In genomic region chr3:193095366-193095765, GRCh38 we compare ENCODE assay signal across 22 cellular contexts.
A peak's percentile ranks its signal among the peaks of the same experiment; 100 is the strongest.
DNase-seq lines count a peak whose midpoint lies in the region; ATAC-seq, FAIRE-seq and TF ChIP-seq lines count a peak whose summit lies in the region.
"Had no signal": no experiment of that assay in that cellular context is flagged by ENCODE, and none has a peak within 500 bp of the region (broad histone marks: within the 10 kb centered on the region; RNA-seq: fewer than 3 reads in every experiment).

No MANE protein-coding gene starts in this region.

- H3K4me1 ChIP-seq in pancreas (no peaks in the 10 kb centered on the region), prostate gland (replicated peaks) (no peaks in the 10 kb centered on the region)
- H3K4me1 ChIP-seq: colonic mucosa, left lung had no signal

- H3K27ac ChIP-seq in pancreas (no peak overlapping the region), prostate gland (no peak overlapping the region)
- H3K27ac ChIP-seq: colonic mucosa, left lung, neutrophil had no signal

- H3K4me1 Mint-ChIP-seq in activated T-helper 17 cell treated with anti-CD3 and anti-CD28 coated beads, Interleukin-2, amount 50 U/mL, for 72 hours: no peaks in the 10 kb centered on the region
- H3K4me1 Mint-ChIP-seq: stimulated activated effector memory CD8-positive, alpha-beta T cell treated with anti-CD3 and anti-CD28 coated beads, Interleukin-12 subunit alpha, Interleukin-12 subunit beta, amount 100 ng/mL, for 72 hours had no signal

- H3K36me3 Mint-ChIP-seq in activated T-helper 17 cell treated with anti-CD3 and anti-CD28 coated beads, Interleukin-2, amount 50 U/mL, for 72 hours (ENCODE audit: low read depth): no peaks in the 10 kb centered on the region
- H3K36me3 Mint-ChIP-seq: activated CD4-positive, alpha-beta memory T cell treated with anti-CD3 and anti-CD28 coated beads for 36 hours; stimulated activated effector memory CD8-positive, alpha-beta T cell treated with anti-CD3 and anti-CD28 coated beads, Interleukin-12 subunit alpha, Interleukin-12 subunit beta, amount 100 ng/mL, for 72 hours; type B pancreatic cell had no signal

- no peak for TF ChIP-seq POLR2A in prostate gland (IDR thresholded peaks at IDR 0.05)

- H3K4me3 ChIP-seq in astrocyte of the spinal cord (ENCODE audit: low read depth, low read length) (no peak overlapping the region), pancreas (no peak overlapping the region), prostate gland (no peak overlapping the region)
- H3K4me3 ChIP-seq: colonic mucosa, left lung had no signal

- intact Hi-C loops in pancreas (cut with DNase I) (no loop called here), prostate gland (cut with DNase I) (no loop called here)

- H3K27me3 ChIP-seq in pancreas (no peaks in the 10 kb centered on the region), prostate gland (replicated peaks; ENCODE audit: insufficient read depth) (no peaks in the 10 kb centered on the region)
- H3K27me3 ChIP-seq: colonic mucosa, left lung, neutrophil had no signal

- no peak overlapping the region for H3K4me3 Mint-ChIP-seq in activated T-helper 17 cell treated with anti-CD3 and anti-CD28 coated beads, Interleukin-2, amount 50 U/mL, for 72 hours
- H3K4me3 Mint-ChIP-seq: activated CD4-positive, alpha-beta memory T cell treated with anti-CD3 and anti-CD28 coated beads for 36 hours; activated naive CD4-positive, alpha-beta T cell treated with anti-CD3 and anti-CD28 coated beads for 36 hours; stimulated activated effector memory CD8-positive, alpha-beta T cell treated with anti-CD3 and anti-CD28 coated beads, Interleukin-12 subunit alpha, Interleukin-12 subunit beta, amount 100 ng/mL, for 72 hours; type B pancreatic cell had no signal

- ATAC-seq in pancreas (peak in 3 of 4 donors; percentile 48 to 80 (median 70)), GM21576 (IDR thresholded peaks at IDR 0.05; ENCODE audit: unreplicated experiment) (no peak)
- no peak for ATAC-seq in activated T-helper 17 cell treated with anti-CD3 and anti-CD28 coated beads, Interleukin-2, amount 50 U/mL, for 72 hours (replicated peaks)
- ATAC-seq: left lung; right cardiac atrium; stimulated activated effector memory CD8-positive, alpha-beta T cell treated with anti-CD3 and anti-CD28 coated beads, Interleukin-12 subunit alpha, Interleukin-12 subunit beta, amount 100 ng/mL, for 72 hours had no signal

- WGBS in pancreas, 2 donors: 43 to 53% methylated on average over 4 of the region's 4 CpGs
- WGBS in prostate gland: 44% methylated on average over 4 of the region's 4 CpGs

- peak; percentile 7 for DNase-seq in EH (ENCODE audit: low read depth)
- DNase-seq in NCI-H1105 treated with DMSO at 0.1 percent for 48 hours (lab: John Stamatoyannopoulos, UW): peak; percentile 98
- DNase-seq in astrocyte of the spinal cord (ENCODE audit: low read depth, low spot score): peak; percentile 75
- DNase-seq in pancreas: peak in 4 of 6 donors; percentile 5 to 42 (median 28)
- no peak for DNase-seq in prostate gland (ENCODE audit: low spot score)
- DNase-seq in effector CD4-positive, alpha-beta T cell: no peak
- DNase-seq: activated CD4-positive, alpha-beta memory T cell treated with anti-CD3 and anti-CD28 coated beads for 36 hours; activated naive CD4-positive, alpha-beta T cell treated with anti-CD3 and anti-CD28 coated beads for 36 hours; aorta; colonic mucosa; foreskin melanocyte; KG1; left lung; NCI-H510A; SHP77 treated with DMSO at 0.1 percent for 48 hours; stimulated activated CD4-positive, alpha-beta T cell treated with anti-CD3 and anti-CD28 coated beads, Interleukin-15, amount 100 ng/mL, for 24 hours had no signal

- H3K9me3 Mint-ChIP-seq in activated T-helper 17 cell treated with anti-CD3 and anti-CD28 coated beads, Interleukin-2, amount 50 U/mL, for 72 hours: peaks cover 3% of the 10 kb centered on the region

- H3K9me3 ChIP-seq in pancreas: no peaks in the 10 kb centered on the region
- no peaks in the 10 kb centered on the region for H3K9me3 ChIP-seq in prostate gland
- H3K9me3 ChIP-seq: colonic mucosa, left lung, neutrophil had no signal

- H3K27ac Mint-ChIP-seq in activated T-helper 17 cell treated with anti-CD3 and anti-CD28 coated beads, Interleukin-2, amount 50 U/mL, for 72 hours: no peak overlapping the region
- H3K27ac Mint-ChIP-seq: activated CD4-positive, alpha-beta memory T cell treated with anti-CD3 and anti-CD28 coated beads for 36 hours; activated naive CD4-positive, alpha-beta T cell treated with anti-CD3 and anti-CD28 coated beads for 36 hours; stimulated activated effector memory CD8-positive, alpha-beta T cell treated with anti-CD3 and anti-CD28 coated beads, Interleukin-12 subunit alpha, Interleukin-12 subunit beta, amount 100 ng/mL, for 72 hours; type B pancreatic cell had no signal

- no peak for TF ChIP-seq CTCF in astrocyte of the spinal cord (IDR thresholded peaks at IDR 0.05; ENCODE audit: low read depth, low read length)
- no peak for TF ChIP-seq CTCF in pancreas (IDR thresholded peaks at IDR 0.05)
- no peak for TF ChIP-seq CTCF in prostate gland (IDR thresholded peaks at IDR 0.05)

- no peaks in the 10 kb centered on the region for H3K27me3 Mint-ChIP-seq in activated T-helper 17 cell treated with anti-CD3 and anti-CD28 coated beads, Interleukin-2, amount 50 U/mL, for 72 hours
- H3K27me3 Mint-ChIP-seq: activated CD4-positive, alpha-beta memory T cell treated with anti-CD3 and anti-CD28 coated beads for 36 hours; type B pancreatic cell had no signal

- in situ Hi-C loops in astrocyte of the spinal cord (cut with HindIII; ENCODE audit: low sequenced_read_pairs): no loop called here

- no peak for FAIRE-seq in pancreas (lab: Jason Lieb, UNC)

- H3K36me3 ChIP-seq in pancreas (no peaks in the 10 kb centered on the region), prostate gland (no peaks in the 10 kb centered on the region)
- H3K36me3 ChIP-seq: colonic mucosa, left lung, neutrophil had no signal

Comparison
In these comparisons a context has a peak if more than half of its experiments do, and no peak if none do; other contexts are left out.
1. DNase-seq: peak in EH (single experiment), NCI-H1105 treated with DMSO at 0.1 percent for 48 hours (single experiment), astrocyte of the spinal cord (single experiment) and pancreas (4 of 6); none in prostate gland (single experiment) and effector CD4-positive, alpha-beta T cell (single experiment).
2. ATAC-seq: peak in pancreas (3 of 4); none in GM21576 (single experiment) and activated T-helper 17 cell treated with anti-CD3 and anti-CD28 coated beads, Interleukin-2, amount 50 U/mL, for 72 hours (single experiment).